Comparison of ENCODE assay signal across 6 cellular contexts in genomic region chr12:82805004-82805403, GRCh38.
DNase-seq lines count a peak whose midpoint lies in the region; TF ChIP-seq lines count a peak whose summit lies in the region.
"Not testable (repeated sequence)": the region's sequence is repeated elsewhere in the genome, so short reads cannot be mapped to it uniquely, and the experiment has no call there.

No MANE protein-coding gene starts in this region.

- H2AK5ac ChIP-seq in mesendoderm (ENCODE audit: low read length) = not testable (repeated sequence)

- not testable (repeated sequence) for H3K18ac ChIP-seq in mesendoderm (ENCODE audit: low read length)

- peak overlapping the region; percentile 69 for H2AFZ ChIP-seq in mammary epithelial cell (ENCODE audit: low read depth, low read length)

- H3K56ac ChIP-seq in mesendoderm (ENCODE audit: low read length) = not testable (repeated sequence)

- not testable (repeated sequence) for H3K27me3 ChIP-seq in mammary epithelial cell (ENCODE audit: insufficient read depth, low read length); esophagus squamous epithelium; mesendoderm (ENCODE audit: insufficient read depth, low read length, poor library complexity)

- not testable (repeated sequence) for TF ChIP-seq POLR2A in esophagus squamous epithelium (IDR thresholded peaks at IDR 0.05)

- H4K5ac ChIP-seq in mesendoderm (ENCODE audit: low read length) = not testable (repeated sequence)

- H3K4ac ChIP-seq in mesendoderm (ENCODE audit: low read depth, low read length) = not testable (repeated sequence)

- not testable (repeated sequence) for H3K4me3 ChIP-seq in LNCaP clone FGC (ENCODE audit: low read depth, low read length); mammary epithelial cell (replicated peaks in 1 of 3; ENCODE audit: insufficient read depth in 1 of 3, low read depth in 2 of 3, low read length in 3 of 3); esophagus squamous epithelium; mesendoderm (ENCODE audit: low read length)

- not testable (repeated sequence) for H3K9me3 ChIP-seq in mammary epithelial cell (replicated peaks; ENCODE audit: insufficient read depth, low read length); esophagus squamous epithelium

- not testable (repeated sequence) for H2BK5ac ChIP-seq in mesendoderm (ENCODE audit: low read length)

- H3K79me1 ChIP-seq in mesendoderm (ENCODE audit: low read length) = not testable (repeated sequence)

- WGBS in mammary epithelial cell (ENCODE audit: low coverage, missing lambda C conversion rate) = 65% methylated on average over 2 of the region's 2 CpGs
- 35 to 43% methylated on average over 2 of the region's 2 CpGs for WGBS in esophagus squamous epithelium, 2 donors
- no CpG with 5 or more reads among the region's 2 CpGs for WGBS in mesendoderm (ENCODE audit: extremely low coverage, insufficient coverage, low lambda C conversion rate)

- BruUV-seq in mammary epithelial cell (replicated peaks; lab: Mats Ljungman, UMichigan) = not testable (repeated sequence)

- in situ Hi-C loops in mammary epithelial cell (cut with MboI; ENCODE audit: low sequenced_read_pairs in 2 of 2) = not testable (repeated sequence)

- CTCF ChIA-PET in mammary epithelial cell (lab: Charles Lee; ENCODE audit: low non-redundant PET) = not testable (repeated sequence)

- DNase-seq in LNCaP clone FGC (ENCODE audit: low read depth) (peak; percentile 48), mammary epithelial cell (peak; percentile 18), kidney tubule cell (ENCODE audit: low spot score) (peak; percentile 34), mesendoderm (peak; percentile 33), renal cortical epithelial cell (ENCODE audit: low read depth) (peak; percentile 6)
- not testable (repeated sequence) for DNase-seq in esophagus squamous epithelium (lab: John Stamatoyannopoulos, UW)

- not testable (repeated sequence) for H2BK15ac ChIP-seq in mesendoderm (replicated peaks; ENCODE audit: low read depth)

- H3K23ac ChIP-seq in mesendoderm (ENCODE audit: low read length) = not testable (repeated sequence)

- not testable (repeated sequence) for H4K20me1 ChIP-seq in mammary epithelial cell (ENCODE audit: insufficient read depth, low read length)

- H3K36me3 ChIP-seq in mammary epithelial cell (ENCODE audit: insufficient read depth, low read length); mesendoderm (ENCODE audit: control insufficient read depth, insufficient read depth, low read length): not testable (repeated sequence)
- peaks cover 0 to 14% (median 0%) of the 10 kb centered on the region in 3 donors for H3K36me3 ChIP-seq in esophagus squamous epithelium

- dilution Hi-C loops in mammary epithelial cell (cut with HindIII; ENCODE audit: low sequenced_read_pairs) = not testable (repeated sequence)

- TF ChIP-seq CTCF in LNCaP clone FGC (IDR thresholded peaks at IDR 0.05; ENCODE audit: control insufficient read depth, extremely low read depth, insufficient read depth); mammary epithelial cell (conservative IDR thresholded peaks at IDR 0.05 in 1 of 2, IDR thresholded peaks at IDR 0.05 in 1 of 2; ENCODE audit: extremely low read depth in 1 of 2, insufficient read depth in 1 of 2, low read depth in 1 of 2, low read length in 2 of 2); esophagus squamous epithelium (IDR thresholded peaks at IDR 0.05): not testable (repeated sequence)

- H3K27ac ChIP-seq in mammary epithelial cell (ENCODE audit: insufficient read depth, low read depth, low read length) (peak overlapping the region; percentile 22), esophagus squamous epithelium (peak overlapping the region in 3 of 4 donors; percentile 72 to 77 (median 74))
- H3K27ac ChIP-seq in mesendoderm (ENCODE audit: low read depth, low read length) = not testable (repeated sequence)

- H2BK120ac ChIP-seq in mesendoderm (ENCODE audit: low read depth, low read length) = not testable (repeated sequence)

- intact Hi-C loops in mammary epithelial cell (cut with micrococcal nuclease) = loop anchor here (10.0 kb wide), 1 partner anchor 120 kb away; the partner anchor contains the start of gene TMTC2
- intact Hi-C loops in esophagus squamous epithelium (cut with DNase I) = not testable (repeated sequence)

- H3K4me1 ChIP-seq in mammary epithelial cell (ENCODE audit: insufficient read depth, low read length) (peaks cover 17% of the 10 kb centered on the region), esophagus squamous epithelium (peaks cover 0 to 25% (median 0%) of the 10 kb centered on the region in 3 donors), mesendoderm (ENCODE audit: control insufficient read depth, low read depth, low read length) (peaks cover 13% of the 10 kb centered on the region)

- H3K79me2 ChIP-seq in mammary epithelial cell (ENCODE audit: insufficient read depth, low read length); mesendoderm (ENCODE audit: control insufficient read depth, insufficient read depth, low read length): not testable (repeated sequence)

- H3K9ac ChIP-seq in mammary epithelial cell (ENCODE audit: insufficient read depth, low read length); mesendoderm (ENCODE audit: low read length): not testable (repeated sequence)

- H3K4me2 ChIP-seq in mammary epithelial cell (ENCODE audit: insufficient read depth, low read depth, low read length); mesendoderm (ENCODE audit: low read length): not testable (repeated sequence)

- not testable (repeated sequence) for H4K8ac ChIP-seq in mesendoderm (ENCODE audit: low read depth, low read length)
